11 cellular contexts compared by ENCODE assay signal in the genomic region with DNA sequence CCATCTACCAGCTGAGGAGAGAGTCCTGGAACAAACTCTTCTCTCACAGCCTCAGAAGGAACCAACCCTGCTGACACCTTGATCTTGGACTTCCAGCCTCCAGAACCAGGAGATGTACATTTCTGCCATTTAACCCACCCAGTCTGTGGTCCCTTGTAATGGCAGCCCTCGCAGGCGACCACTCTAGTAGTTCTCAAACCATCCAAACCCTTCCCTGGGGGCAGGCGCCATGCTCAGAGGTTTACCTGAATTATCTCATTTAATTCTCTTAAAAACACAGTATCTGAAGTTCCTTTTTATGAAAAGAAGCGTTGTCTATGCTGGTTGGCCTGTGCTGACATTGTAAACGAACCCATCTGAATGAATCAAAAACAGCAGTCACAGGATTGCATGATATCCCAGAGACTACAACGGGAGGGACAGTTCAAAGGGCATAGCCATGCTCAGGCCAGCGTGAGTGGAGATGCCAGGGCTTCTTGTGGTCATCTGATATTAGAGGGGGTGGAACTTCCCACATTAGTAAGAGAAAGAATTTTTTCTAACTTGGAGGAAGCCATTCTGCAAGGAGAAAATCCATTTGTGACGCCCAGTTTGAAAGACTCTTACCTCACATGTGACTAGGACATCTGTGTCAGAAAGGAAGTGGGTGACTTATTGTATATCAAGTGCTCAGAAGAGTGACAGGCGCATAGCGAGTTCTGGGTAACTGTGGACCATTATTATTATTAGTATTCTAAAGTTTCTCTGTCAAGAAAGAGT. TPM values are rescaled to one million over a fixed set of nuclear protein-coding genes. Genes with fewer than 3 reads are reported as not detected.
DNase-seq lines count a peak whose midpoint lies in the region; ATAC-seq and TF ChIP-seq lines count a peak whose summit lies in the region.
"Had no signal": no experiment of that assay in that cellular context is flagged by ENCODE, and none has a peak within 500 bp of the region (broad histone marks: within the 10 kb centered on the region; RNA-seq: fewer than 3 reads in every experiment).

No MANE protein-coding gene starts in this region.

- H3K4me3 Mint-ChIP-seq in activated T-helper 2 cell treated with anti-CD3 and anti-CD28 coated beads, Interferon-gamma antibody, Interleukin-2, Interleukin-4, amounts not matched to agents 10 μg/mL and 5 μg/mL and 100 μg/mL, durations not matched to agents 14 hours and 24 hours and 36 hours (ENCODE audit: low read depth), result no peak overlapping the region
- peak overlapping the region in 1 of 2 donors; percentile 13 for H3K4me3 Mint-ChIP-seq in stimulated activated naive B cell treated with anti-CD40 and anti-IgM and Interleukin-4, amounts not matched to agents 10 μg/mL and 1 μg/mL and 100 μg/mL, for 72 hours

- no peak overlapping the region for H3K4me3 ChIP-seq in lower leg skin (ENCODE audit: low read depth, poor library complexity, severe bottlenecking)
- H3K4me3 ChIP-seq: A549 had no signal

- intact Hi-C loops in activated T-helper 2 cell treated with anti-CD3 and anti-CD28 coated beads, Interferon-gamma antibody, Interleukin-2, Interleukin-4, amounts not matched to agents 10 μg/mL and 5 μg/mL and 100 μg/mL, durations not matched to agents 14 hours and 24 hours and 36 hours (cut with micrococcal nuclease), result loop anchor here (1.0 to 2.0 kb wide), 4 partner anchors 10 to 33 kb away; no protein-coding TSS in a partner anchor
- intact Hi-C loops in lower leg skin (cut with DNase I; ENCODE audit: low total_unique reads), result no loop called here

- 78 to 80% methylated on average over 10 of the region's 10 CpGs for WGBS in lower leg skin, 2 donors

- H3K36me3 Mint-ChIP-seq in activated T-helper 2 cell treated with anti-CD3 and anti-CD28 coated beads, Interferon-gamma antibody, Interleukin-2, Interleukin-4, amounts not matched to agents 10 μg/mL and 5 μg/mL and 100 μg/mL, durations not matched to agents 14 hours and 24 hours and 36 hours (ENCODE audit: low read depth), result peaks cover 4% of the 10 kb centered on the region
- H3K36me3 Mint-ChIP-seq in stimulated activated naive B cell treated with anti-CD40 and anti-IgM and Interleukin-4, amounts not matched to agents 10 μg/mL and 1 μg/mL and 100 μg/mL, for 72 hours, result no peaks in the 10 kb centered on the region

- ATAC-seq in HG03175 (IDR thresholded peaks at IDR 0.05; ENCODE audit: unreplicated experiment) (peak; percentile 74), HG03280 (IDR thresholded peaks at IDR 0.05; ENCODE audit: unreplicated experiment) (no peak)
- ATAC-seq in stimulated activated naive B cell treated with anti-CD40 and anti-IgM and Interleukin-4, amounts not matched to agents 10 μg/mL and 1 μg/mL and 100 μg/mL, for 72 hours (replicated peaks), result peak; percentile 75 to 83
- ATAC-seq: A549 had no signal

- H3K27me3 Mint-ChIP-seq in activated T-helper 2 cell treated with anti-CD3 and anti-CD28 coated beads, Interferon-gamma antibody, Interleukin-2, Interleukin-4, amounts not matched to agents 10 μg/mL and 5 μg/mL and 100 μg/mL, durations not matched to agents 14 hours and 24 hours and 36 hours (ENCODE audit: low read depth), result no peaks in the 10 kb centered on the region
- H3K27me3 Mint-ChIP-seq in stimulated activated naive B cell treated with anti-CD40 and anti-IgM and Interleukin-4, amounts not matched to agents 10 μg/mL and 1 μg/mL and 100 μg/mL, for 72 hours, result no peaks in the 10 kb centered on the region

- peaks cover 81% of the 10 kb centered on the region for H3K4me1 Mint-ChIP-seq in activated T-helper 2 cell treated with anti-CD3 and anti-CD28 coated beads, Interferon-gamma antibody, Interleukin-2, Interleukin-4, amounts not matched to agents 10 μg/mL and 5 μg/mL and 100 μg/mL, durations not matched to agents 14 hours and 24 hours and 36 hours (ENCODE audit: low read depth)
- peaks cover 51 to 75% of the 10 kb centered on the region in 2 donors for H3K4me1 Mint-ChIP-seq in stimulated activated naive B cell treated with anti-CD40 and anti-IgM and Interleukin-4, amounts not matched to agents 10 μg/mL and 1 μg/mL and 100 μg/mL, for 72 hours

- no peak for TF ChIP-seq CTCF in lower leg skin (IDR thresholded peaks at IDR 0.05)

- no peaks in the 10 kb centered on the region for H3K9me3 Mint-ChIP-seq in activated T-helper 2 cell treated with anti-CD3 and anti-CD28 coated beads, Interferon-gamma antibody, Interleukin-2, Interleukin-4, amounts not matched to agents 10 μg/mL and 5 μg/mL and 100 μg/mL, durations not matched to agents 14 hours and 24 hours and 36 hours
- no peaks in the 10 kb centered on the region for H3K9me3 Mint-ChIP-seq in stimulated activated naive B cell treated with anti-CD40 and anti-IgM and Interleukin-4, amounts not matched to agents 10 μg/mL and 1 μg/mL and 100 μg/mL, for 72 hours

- peak; percentile 26 to 46 for DNase-seq in activated CD4-positive, alpha-beta T cell treated with anti-CD3 and anti-CD28 coated beads for 4 hours
- DNase-seq in activated CD4-positive, alpha-beta T cell treated with anti-CD3 and anti-CD28 coated beads, Interleukin-2, amount 50 U/mL, for 4 hours, result no peak
- DNase-seq in activated T-helper 2 cell treated with anti-CD3 and anti-CD28 coated beads, Interferon-gamma antibody, Interleukin-2, Interleukin-4, amounts not matched to agents 10 μg/mL and 5 μg/mL and 100 μg/mL, durations not matched to agents 14 hours and 24 hours and 36 hours (ENCODE audit: low spot score), result peak; percentile 22
- DNase-seq in stimulated activated naive B cell treated with anti-CD40 and anti-IgM and Interleukin-4, amounts not matched to agents 10 μg/mL and 1 μg/mL and 100 μg/mL, for 72 hours, result no peak
- no peak for DNase-seq in amniotic stem cell (lab: John Stamatoyannopoulos, UW)
- no peak for DNase-seq in lower leg skin (ENCODE audit: low spot score in 2 of 2)
- DNase-seq: NCI-H187 treated with DMSO at 0.1 percent for 48 hours, occipital lobe had no signal

- H3K27ac Mint-ChIP-seq in activated T-helper 2 cell treated with anti-CD3 and anti-CD28 coated beads, Interferon-gamma antibody, Interleukin-2, Interleukin-4, amounts not matched to agents 10 μg/mL and 5 μg/mL and 100 μg/mL, durations not matched to agents 14 hours and 24 hours and 36 hours, result peak overlapping the region; percentile 94
- peak overlapping the region; percentile 87 for H3K27ac Mint-ChIP-seq in stimulated activated naive B cell treated with anti-CD40 and anti-IgM and Interleukin-4, amounts not matched to agents 10 μg/mL and 1 μg/mL and 100 μg/mL, for 72 hours

- no peak for TF ChIP-seq POLR2A in lower leg skin (IDR thresholded peaks at IDR 0.05)

RNA-seq across cellular contexts. Expression of a gene that starts 17.2 kb away (rescaled TPM):
- 34.3 and 38.1 TPM in 2 replicates for total RNA-seq in activated T-helper 2 cell treated with anti-CD3 and anti-CD28 coated beads, Interferon-gamma antibody, Interleukin-2, Interleukin-4, amounts not matched to agents 10 μg/mL and 5 μg/mL and 100 μg/mL, durations not matched to agents 14 hours and 24 hours and 36 hours
- 1 to 10 TPM; 1.1 to 2.7 (median 1.9) TPM for total RNA-seq in lower leg skin

Comparison
In these comparisons a context has a peak if more than half of its experiments do, and no peak if none do; other contexts are left out.
1. DNase-seq: peak in activated CD4-positive, alpha-beta T cell treated with anti-CD3 and anti-CD28 coated beads for 4 hours (2 of 2) and activated T-helper 2 cell treated with anti-CD3 and anti-CD28 coated beads, Interferon-gamma antibody, Interleukin-2, Interleukin-4, amounts not matched to agents 10 μg/mL and 5 μg/mL and 100 μg/mL, durations not matched to agents 14 hours and 24 hours and 36 hours (single experiment); none in activated CD4-positive, alpha-beta T cell treated with anti-CD3 and anti-CD28 coated beads, Interleukin-2, amount 50 U/mL, for 4 hours (0 of 2), stimulated activated naive B cell treated with anti-CD40 and anti-IgM and Interleukin-4, amounts not matched to agents 10 μg/mL and 1 μg/mL and 100 μg/mL, for 72 hours (single experiment), amniotic stem cell (single experiment) and lower leg skin (0 of 2).